14 cellular contexts compared by ENCODE assay signal in the genomic region with DNA sequence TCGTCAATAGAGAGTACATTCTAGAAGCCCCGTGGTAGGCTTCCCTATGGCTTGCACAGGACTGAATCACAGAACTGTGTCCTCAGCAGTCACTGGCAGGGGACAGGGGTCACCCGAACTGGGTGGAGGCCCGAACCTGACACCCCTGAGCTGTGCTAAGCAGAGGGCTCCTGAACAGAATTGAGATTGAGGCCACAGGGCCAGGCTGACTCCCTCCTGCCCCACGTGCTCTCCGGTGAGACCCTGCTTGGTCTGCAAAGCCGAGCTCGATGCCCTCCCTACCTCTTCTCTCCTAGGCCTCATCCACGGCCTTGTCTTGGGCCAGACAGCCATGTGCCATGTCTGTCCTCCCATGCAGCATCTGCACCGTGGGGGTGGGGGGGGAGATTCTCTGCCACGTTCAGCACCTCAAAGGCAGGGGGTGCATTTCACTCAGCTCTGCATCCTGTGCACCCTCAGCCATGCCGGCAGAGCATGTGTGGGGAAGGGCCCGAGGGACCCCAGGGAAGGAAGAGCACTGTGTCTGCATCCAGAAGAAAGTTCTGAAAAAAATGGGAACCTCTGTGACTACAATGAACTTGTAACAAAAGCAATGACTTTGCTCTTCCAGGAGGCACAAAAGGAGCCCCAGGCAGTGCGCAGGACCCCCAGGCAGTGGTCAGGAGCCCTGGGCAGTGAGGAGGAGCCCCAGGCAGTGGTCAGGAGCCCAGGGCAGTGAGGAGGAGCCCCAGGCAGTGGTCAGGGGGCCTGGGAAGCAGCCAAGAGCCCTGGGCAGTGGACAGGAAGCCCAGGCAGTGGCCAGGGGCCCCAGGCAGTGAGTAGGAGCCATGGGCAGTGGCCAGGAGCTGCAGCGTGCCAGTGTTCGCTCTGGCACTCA.
DNase-seq lines count a peak whose midpoint lies in the region; ATAC-seq, FAIRE-seq and TF ChIP-seq lines count a peak whose summit lies in the region.
"Had no signal": no experiment of that assay in that cellular context is flagged by ENCODE, and none has a peak within 500 bp of the region (broad histone marks: within the 10 kb centered on the region; RNA-seq: fewer than 3 reads in every experiment).

No MANE protein-coding gene starts in this region.

- no peaks in the 10 kb centered on the region for H3K36me3 Mint-ChIP-seq in stimulated activated memory B cell treated with anti-CD40 and anti-IgM and Interleukin-4, amounts not matched to agents 10 μg/mL and 1 μg/mL and 100 μg/mL, for 72 hours

- ATAC-seq in HepG2 (no peak; the same call in 2 of the 3 replicates), right lobe of liver (no peak), HG03045 (IDR thresholded peaks at IDR 0.05; ENCODE audit: unreplicated experiment) (no peak)
- ATAC-seq in stimulated activated memory B cell treated with anti-CD40 and anti-IgM and Interleukin-4, amounts not matched to agents 10 μg/mL and 1 μg/mL and 100 μg/mL, for 72 hours: peak; percentile 18

- POLR2A ChIA-PET in HepG2 (lab: Yijun Ruan, JAX): no interaction called here

- peaks cover 2 to 28% of the 10 kb centered on the region in 2 experiments; a peak in 3 of 5 replicates for H3K27me3 ChIP-seq in HepG2 (ENCODE audit: control insufficient read depth in 1 of 2, insufficient read depth in 2 of 2, low read length in 2 of 2)
- H3K27me3 ChIP-seq in right lobe of liver: no peaks in the 10 kb centered on the region
- H3K27me3 ChIP-seq in osteoblast (ENCODE audit: insufficient read depth, low read length): peaks cover 2% of the 10 kb centered on the region
- H3K27me3 ChIP-seq in H7 (ENCODE audit: control insufficient read depth, insufficient read depth, low read length): no peaks in the 10 kb centered on the region; the same call in 1 of the 2 replicates

- no peak overlapping the region for H3K4me2 ChIP-seq in HepG2 (ENCODE audit: low read depth, low read length)
- H3K4me2 ChIP-seq in osteoblast (ENCODE audit: insufficient read depth, low read length): no peak overlapping the region

- no peak overlapping the region for H2AFZ ChIP-seq in HepG2 (ENCODE audit: low read length)
- H2AFZ ChIP-seq in osteoblast (ENCODE audit: low read length): no peak overlapping the region

- no peaks in the 10 kb centered on the region for H3K9me3 ChIP-seq in HepG2 (ENCODE audit: low read length)
- no peaks in the 10 kb centered on the region for H3K9me3 ChIP-seq in right lobe of liver
- H3K9me3 ChIP-seq in osteoblast (ENCODE audit: low read depth, low read length): no peaks in the 10 kb centered on the region

- no peak for FAIRE-seq in HepG2 (lab: Jason Lieb, UNC)
- FAIRE-seq: A204.1 had no signal

- TF ChIP-seq EP300 in HepG2 (IDR thresholded peaks at IDR 0.05; ENCODE audit: low read depth in 2 of 2, low read length in 2 of 2) (no peak), HepG2 (CRISPR knock-in tag; IDR thresholded peaks at IDR 0.05; ENCODE audit: borderline replicate concordance) (no peak)

- DNase-seq in HepG2 (ENCODE audit: low spot score) (no peak), right lobe of liver (no peak), islet precursor cell (peak; percentile 49), osteoblast (ENCODE audit: insufficient read length, low spot score, missing footprints) (peak; percentile 53), NCI-H2227 treated with DMSO at 0.1 percent for 48 hours (lab: John Stamatoyannopoulos, UW) (no peak), H7 (no peak)
- DNase-seq: C1 segment of cervical spinal cord; Calu3; CD4-positive, alpha-beta T cell; DMS 273 treated with DMSO at 0.1 percent for 48 hours had no signal

- CTCF ChIA-PET in HepG2 (lab: Yijun Ruan, JAX; ENCODE audit: low intra/inter-chr PET ratio, low total read pairs): no interaction called here

- H3K36me3 ChIP-seq in HepG2 (replicated peaks in 1 of 2; ENCODE audit: control insufficient read depth in 1 of 2, insufficient read depth in 2 of 2, low read length in 2 of 2) (no peaks in the 10 kb centered on the region), right lobe of liver (no peaks in the 10 kb centered on the region), osteoblast (ENCODE audit: insufficient read depth, low read length) (no peaks in the 10 kb centered on the region), H7 (replicated peaks; ENCODE audit: control insufficient read depth, insufficient read depth, low read length) (no peaks in the 10 kb centered on the region)

- BruUV-seq in HepG2 (replicated peaks; lab: Mats Ljungman, UMichigan): no TSS peak

- H3K4me1 Mint-ChIP-seq in stimulated activated memory B cell treated with anti-CD40 and anti-IgM and Interleukin-4, amounts not matched to agents 10 μg/mL and 1 μg/mL and 100 μg/mL, for 72 hours: no peaks in the 10 kb centered on the region
- H3K4me1 Mint-ChIP-seq: B cell had no signal

- no peaks in the 10 kb centered on the region for H3K9me3 Mint-ChIP-seq in stimulated activated memory B cell treated with anti-CD40 and anti-IgM and Interleukin-4, amounts not matched to agents 10 μg/mL and 1 μg/mL and 100 μg/mL, for 72 hours
- H3K9me3 Mint-ChIP-seq: CD4-positive, alpha-beta T cell had no signal

- 27% methylated on average over 10 of the region's 16 CpGs for WGBS in HepG2 (ENCODE audit: low lambda C conversion rate)
- WGBS in right lobe of liver (ENCODE audit: insufficient coverage, low coverage, low lambda C conversion rate, missing lambda C conversion rate): 77% methylated on average over 9 of the region's 16 CpGs

- H3K4me3 ChIP-seq in HepG2 (replicated peaks in 1 of 3; ENCODE audit: insufficient read depth in 1 of 3, low read depth in 2 of 3, low read length in 3 of 3) (no peak overlapping the region), right lobe of liver (no peak overlapping the region), osteoblast (ENCODE audit: insufficient read depth, low read length) (no peak overlapping the region), H7 (ENCODE audit: insufficient read depth, low read depth, low read length) (no peak overlapping the region)

- no peak for TF ChIP-seq CTCF in HepG2 (CRISPR knock-in tag; IDR thresholded peaks at IDR 0.05)
- TF ChIP-seq CTCF in right lobe of liver (IDR thresholded peaks at IDR 0.05): no peak
- TF ChIP-seq CTCF in osteoblast (IDR thresholded peaks at IDR 0.05; ENCODE audit: extremely low read depth, low read depth, low read length): no peak

- H4K20me1 ChIP-seq in HepG2 (ENCODE audit: insufficient read depth, low read length): no peaks in the 10 kb centered on the region
- no peaks in the 10 kb centered on the region for H4K20me1 ChIP-seq in osteoblast (ENCODE audit: insufficient read depth, low read length)

- in situ Hi-C loops in HepG2 (cut with HindIII; ENCODE audit: extremely low pct_ligation_motif_present, low pct_unique_long_range_greater_than_20kb): loop anchor here (10.0 kb wide), 1 partner anchor 343 kb away; a partner anchor contains a TSS

- TF ChIP-seq POLR2A in HepG2 (IDR thresholded peaks at IDR 0.05; ENCODE audit: insufficient read depth in 1 of 2, low read depth in 2 of 2, low read length in 2 of 2) (no peak), right lobe of liver (IDR thresholded peaks at IDR 0.05) (no peak)

- no peak overlapping the region for H3K9ac ChIP-seq in HepG2 (ENCODE audit: insufficient read depth, low read depth, low read length)

- no peak for TF ChIP-seq RAD21 in HepG2 (CRISPR knock-in tag; IDR thresholded peaks at IDR 0.05)

- H3K27ac ChIP-seq in HepG2 (ENCODE audit: extremely low read length, insufficient read depth, low read length) (no peak overlapping the region), right lobe of liver (no peak overlapping the region), osteoblast (ENCODE audit: low read depth, low read length) (no peak overlapping the region)

- H3K4me1 ChIP-seq in HepG2 (ENCODE audit: insufficient read depth, low read length) (no peaks in the 10 kb centered on the region), right lobe of liver (no peaks in the 10 kb centered on the region), osteoblast (ENCODE audit: insufficient read depth, low read length) (no peaks in the 10 kb centered on the region)

- no peak overlapping the region for H3K4me3 Mint-ChIP-seq in stimulated activated memory B cell treated with anti-CD40 and anti-IgM and Interleukin-4, amounts not matched to agents 10 μg/mL and 1 μg/mL and 100 μg/mL, for 72 hours
- H3K4me3 Mint-ChIP-seq: B cell; CD4-positive, alpha-beta T cell had no signal

- intact Hi-C loops in HepG2 (cut with micrococcal nuclease; ENCODE audit: unreplicated experiment) (loop anchor here (10.0 kb wide), 1 partner anchor 163 kb away; a partner anchor contains a TSS), right lobe of liver (cut with DNase I) (no loop called here)

- no peaks in the 10 kb centered on the region for H3K79me2 ChIP-seq in HepG2 (ENCODE audit: insufficient read depth, low read length)
- no peaks in the 10 kb centered on the region for H3K79me2 ChIP-seq in osteoblast (ENCODE audit: insufficient read depth, low read length)

- H3K27ac Mint-ChIP-seq in stimulated activated memory B cell treated with anti-CD40 and anti-IgM and Interleukin-4, amounts not matched to agents 10 μg/mL and 1 μg/mL and 100 μg/mL, for 72 hours: no peak overlapping the region
- H3K27ac Mint-ChIP-seq: B cell; CD4-positive, alpha-beta T cell had no signal

- peaks cover 24% of the 10 kb centered on the region for H3K27me3 Mint-ChIP-seq in stimulated activated memory B cell treated with anti-CD40 and anti-IgM and Interleukin-4, amounts not matched to agents 10 μg/mL and 1 μg/mL and 100 μg/mL, for 72 hours

TF ChIP-seq in HepG2, 621 proteins besides CTCF, POLR2A, EP300 and RAD21 (continues in another document):
- TF ChIP-seq SP2 (CRISPR knock-in tag; IDR thresholded peaks at IDR 0.05) (no peak), RCOR2 (CRISPR knock-in tag; IDR thresholded peaks at IDR 0.05) (no peak)
- TF ChIP-seq, protein P1, sequence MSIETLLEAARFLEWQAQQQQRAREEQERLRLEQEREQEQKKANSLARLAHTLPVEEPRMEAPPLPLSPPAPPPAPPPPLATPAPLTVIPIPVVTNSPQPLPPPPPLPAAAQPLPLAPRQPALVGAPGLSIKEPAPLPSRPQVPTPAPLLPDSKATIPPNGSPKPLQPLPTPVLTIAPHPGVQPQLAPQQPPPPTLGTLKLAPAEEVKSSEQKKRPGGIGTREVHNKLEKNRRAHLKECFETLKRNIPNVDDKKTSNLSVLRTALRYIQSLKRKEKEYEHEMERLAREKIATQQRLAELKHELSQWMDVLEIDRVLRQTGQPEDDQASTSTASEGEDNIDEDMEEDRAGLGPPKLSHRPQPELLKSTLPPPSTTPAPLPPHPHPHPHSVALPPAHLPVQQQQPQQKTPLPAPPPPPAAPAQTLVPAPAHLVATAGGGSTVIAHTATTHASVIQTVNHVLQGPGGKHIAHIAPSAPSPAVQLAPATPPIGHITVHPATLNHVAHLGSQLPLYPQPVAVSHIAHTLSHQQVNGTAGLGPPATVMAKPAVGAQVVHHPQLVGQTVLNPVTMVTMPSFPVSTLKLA (IDR thresholded peaks at IDR 0.05): 0 out of 2 replicates have a peak, but pooled peaks have one; percentile 11

Comparison
In these comparisons a context has a peak if more than half of its experiments do, and no peak if none do; other contexts are left out.
1. DNase-seq: peak in islet precursor cell (single experiment) and osteoblast (single experiment); none in HepG2 (single experiment), right lobe of liver (0 of 3), NCI-H2227 treated with DMSO at 0.1 percent for 48 hours (single experiment) and H7 (single experiment).